Comparison of ENCODE assay signal across 7 cellular contexts in the genomic region with DNA sequence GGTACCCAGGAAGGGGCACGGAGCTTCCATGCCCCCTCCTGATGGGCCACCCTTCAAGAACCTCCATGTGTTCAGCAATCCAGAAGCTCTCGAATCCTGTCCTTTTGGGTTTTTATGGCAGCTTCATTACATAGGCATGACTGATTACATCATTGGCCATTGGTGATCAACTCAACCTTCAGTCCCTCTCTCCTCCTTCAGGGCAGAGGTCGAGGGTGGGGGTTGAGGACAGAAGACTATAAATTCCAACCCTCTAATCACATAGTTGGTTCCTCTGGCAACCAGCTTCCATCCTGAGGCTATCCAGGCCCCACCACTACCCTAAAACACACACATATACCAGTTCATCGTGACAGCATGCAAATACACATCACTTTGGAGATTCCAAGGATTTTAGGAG.
"Had no signal": no experiment of that assay in that cellular context is flagged by ENCODE, and none has a peak within 500 bp of the region (broad histone marks: within the 10 kb centered on the region; RNA-seq: fewer than 3 reads in every experiment).

No MANE protein-coding gene starts in this region.

- H3K9me3 Mint-ChIP-seq: GM23338, H9 had no signal

- ATAC-seq: GM23338 had no signal

- H3K4me3 Mint-ChIP-seq: GM23338, H9 had no signal

- H3K4me3 ChIP-seq: GM23338 had no signal

- H3K27ac Mint-ChIP-seq: GM23338, H9 had no signal

- H3K4me2 ChIP-seq: GM23338 had no signal

- FAIRE-seq: H1, H54, HTR-8/SVneo had no signal

- DNase-seq: H9, HCEC 1CT, IMR-90 had no signal
